Comparison of ENCODE assay signal across 8 cellular contexts in genomic region chr10:114541081-114541833, GRCh38.
DNase-seq lines count a peak whose midpoint lies in the region; ATAC-seq and TF ChIP-seq lines count a peak whose summit lies in the region.

No MANE protein-coding gene starts in this region.

- H3K36me3 Mint-ChIP-seq in T-helper 2 cell treated with Interferon-gamma antibody and Interleukin-4, amounts not matched to agents 5 μg/mL and 100 μg/mL, for 36 hours (ENCODE audit: low read depth) = peaks cover 3% of the 10 kb centered on the region
- H3K36me3 Mint-ChIP-seq in natural killer cell treated with Interleukin-12 subunit alpha and Interleukin-12 subunit beta and Interleukin-15 and Interleukin-18, amount 100 ng/mL, for 72 hours = no peaks in the 10 kb centered on the region

- H3K36me3 ChIP-seq in breast epithelium (no peaks in the 10 kb centered on the region), upper lobe of left lung (peaks cover 0 to 21% (median 12%) of the 10 kb centered on the region in 4 donors)

- peak overlapping the region; percentile 82 for H3K4me3 Mint-ChIP-seq in T-helper 2 cell treated with Interferon-gamma antibody and Interleukin-4, amounts not matched to agents 5 μg/mL and 100 μg/mL, for 36 hours
- H3K4me3 Mint-ChIP-seq in natural killer cell treated with Interleukin-12 subunit alpha and Interleukin-12 subunit beta and Interleukin-15 and Interleukin-18, amount 100 ng/mL, for 72 hours = peak overlapping the region; percentile 58

- no peak for TF ChIP-seq POLR2A in breast epithelium (IDR thresholded peaks at IDR 0.05)
- peak in 1 of 4 donors; percentile 15 for TF ChIP-seq POLR2A in upper lobe of left lung (IDR thresholded peaks at IDR 0.05)

- intact Hi-C loops in breast epithelium (cut with DNase I; ENCODE audit: low total_unique reads) = loop anchor here (10.0 kb wide), 1 partner anchor 66 kb away; no protein-coding TSS in a partner anchor

- no peak overlapping the region for H3K4me3 ChIP-seq in breast epithelium
- H3K4me3 ChIP-seq in upper lobe of left lung = no peak overlapping the region

- TF ChIP-seq CTCF in breast epithelium (IDR thresholded peaks at IDR 0.05) = no peak
- no peak for TF ChIP-seq CTCF in upper lobe of left lung (IDR thresholded peaks at IDR 0.05)

- H3K4me1 ChIP-seq in breast epithelium = peaks cover 0 to 2% of the 10 kb centered on the region in 2 donors
- H3K4me1 ChIP-seq in upper lobe of left lung = peaks cover 3 to 24% (median 8%) of the 10 kb centered on the region in 4 donors

- no peaks in the 10 kb centered on the region for H3K27me3 ChIP-seq in breast epithelium
- no peaks in the 10 kb centered on the region for H3K27me3 ChIP-seq in upper lobe of left lung

- peak; percentile 86 to 97 for ATAC-seq in natural killer cell treated with Interleukin-12 subunit alpha and Interleukin-12 subunit beta and Interleukin-15 and Interleukin-18, amount 100 ng/mL, for 72 hours
- ATAC-seq in upper lobe of left lung (ENCODE audit: low FRiP score in 2 of 2) (peak; percentile 78 to 94), GM18511 (IDR thresholded peaks at IDR 0.05; ENCODE audit: unreplicated experiment) (no peak)

- peaks cover 83% of the 10 kb centered on the region for H3K4me1 Mint-ChIP-seq in T-helper 2 cell treated with Interferon-gamma antibody and Interleukin-4, amounts not matched to agents 5 μg/mL and 100 μg/mL, for 36 hours (ENCODE audit: low read depth)
- peaks cover 45 to 67% of the 10 kb centered on the region in 2 donors for H3K4me1 Mint-ChIP-seq in natural killer cell treated with Interleukin-12 subunit alpha and Interleukin-12 subunit beta and Interleukin-15 and Interleukin-18, amount 100 ng/mL, for 72 hours (ENCODE audit: low read depth in 2 of 2)

- DNase-seq in ELR (ENCODE audit: low read depth) = peak; percentile 49
- peak; percentile 82 for DNase-seq in T-helper 2 cell treated with Interferon-gamma antibody and Interleukin-4, amounts not matched to agents 5 μg/mL and 100 μg/mL, for 36 hours (ENCODE audit: low spot score)
- DNase-seq in breast epithelium (ENCODE audit: low spot score in 2 of 2) = peak in 1 of 2 donors; percentile 51
- no peak for DNase-seq in natural killer cell treated with Interleukin-12 subunit alpha and Interleukin-12 subunit beta and Interleukin-15 and Interleukin-18, amount 100 ng/mL, for 72 hours (ENCODE audit: low spot score)
- DNase-seq in upper lobe of left lung = peak in 1 of 2 donors; percentile 43
- DNase-seq in SIG-M5 treated with dmso at 0.1 percent for 504 hours (lab: John Stamatoyannopoulos, UW; ENCODE audit: unreplicated experiment) = no peak
- no peak for DNase-seq in NCI-H1105 treated with DMSO at 0.1 percent for 48 hours (lab: John Stamatoyannopoulos, UW)

- H3K27ac Mint-ChIP-seq in T-helper 2 cell treated with Interferon-gamma antibody and Interleukin-4, amounts not matched to agents 5 μg/mL and 100 μg/mL, for 36 hours = peak overlapping the region; percentile 100
- peak overlapping the region; percentile 61 to 78 for H3K27ac Mint-ChIP-seq in natural killer cell treated with Interleukin-12 subunit alpha and Interleukin-12 subunit beta and Interleukin-15 and Interleukin-18, amount 100 ng/mL, for 72 hours

- H3K9me3 ChIP-seq in breast epithelium (no peaks in the 10 kb centered on the region), upper lobe of left lung (no peaks in the 10 kb centered on the region)

- H3K27ac ChIP-seq in breast epithelium (peak overlapping the region; percentile 75 to 84), upper lobe of left lung (peak overlapping the region; percentile 28 to 63 (median 55))

- TF ChIP-seq EP300 in upper lobe of left lung (IDR thresholded peaks at IDR 0.05) = no peak

- H3K9me3 Mint-ChIP-seq in T-helper 2 cell treated with Interferon-gamma antibody and Interleukin-4, amounts not matched to agents 5 μg/mL and 100 μg/mL, for 36 hours = no peaks in the 10 kb centered on the region
- no peaks in the 10 kb centered on the region for H3K9me3 Mint-ChIP-seq in natural killer cell treated with Interleukin-12 subunit alpha and Interleukin-12 subunit beta and Interleukin-15 and Interleukin-18, amount 100 ng/mL, for 72 hours

- WGBS in upper lobe of left lung, 2 donors = 62 to 78% methylated on average over 14 of the region's 14 CpGs

- no peaks in the 10 kb centered on the region for H3K27me3 Mint-ChIP-seq in T-helper 2 cell treated with Interferon-gamma antibody and Interleukin-4, amounts not matched to agents 5 μg/mL and 100 μg/mL, for 36 hours (ENCODE audit: low read depth)
- no peaks in the 10 kb centered on the region for H3K27me3 Mint-ChIP-seq in natural killer cell treated with Interleukin-12 subunit alpha and Interleukin-12 subunit beta and Interleukin-15 and Interleukin-18, amount 100 ng/mL, for 72 hours

Comparison
In these comparisons a context has a peak if more than half of its experiments do, and no peak if none do; other contexts are left out.
1. DNase-seq: peak in ELR (single experiment) and T-helper 2 cell treated with Interferon-gamma antibody and Interleukin-4, amounts not matched to agents 5 μg/mL and 100 μg/mL, for 36 hours (single experiment); none in natural killer cell treated with Interleukin-12 subunit alpha and Interleukin-12 subunit beta and Interleukin-15 and Interleukin-18, amount 100 ng/mL, for 72 hours (single experiment), SIG-M5 treated with dmso at 0.1 percent for 504 hours (single experiment) and NCI-H1105 treated with DMSO at 0.1 percent for 48 hours (single experiment).